In the genomic region with DNA sequence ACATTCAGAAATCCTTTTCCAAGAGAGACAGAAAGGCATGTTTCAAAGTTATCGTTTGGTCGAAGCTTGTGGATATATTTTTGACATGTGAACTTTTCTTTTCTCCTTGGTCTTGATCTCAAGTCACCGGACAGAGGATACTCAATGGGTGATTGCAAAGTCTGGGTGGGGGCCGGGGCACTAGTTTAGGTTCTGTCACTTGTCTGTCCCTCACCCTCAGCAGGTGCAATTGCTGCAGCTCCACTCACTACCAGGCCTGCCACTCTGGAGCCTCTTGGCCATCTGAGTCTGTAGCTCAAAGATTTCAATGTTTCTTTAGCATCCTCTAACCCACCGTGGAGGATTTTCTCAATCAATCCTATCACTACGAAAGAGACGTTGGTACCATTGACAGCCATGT, we compare ENCODE assay signal across 28 cellular contexts.
"Had no signal": no experiment of that assay in that cellular context is flagged by ENCODE, and none has a peak within 500 bp of the region (broad histone marks: within the 10 kb centered on the region; RNA-seq: fewer than 3 reads in every experiment).

No MANE protein-coding gene starts in this region.

- H3K27ac ChIP-seq: stomach, suprapubic skin, testis, thoracic aorta, thyroid gland, tibial artery, tibial nerve, transverse colon, upper lobe of left lung, upper lobe of right lung, uterus, vagina had no signal

- H3K9me3 Mint-ChIP-seq: stimulated activated effector memory CD8-positive, alpha-beta T cell treated with anti-CD3 and anti-CD28 coated beads, Interleukin-12 subunit alpha, Interleukin-12 subunit beta, amount 100 ng/mL, for 72 hours; stimulated activated memory B cell treated with anti-CD40 and anti-IgM and Interleukin-4, amounts not matched to agents 10 μg/mL and 1 μg/mL and 100 μg/mL, for 72 hours; stimulated activated naive B cell treated with anti-CD40 and anti-IgM and Interleukin-4, amounts not matched to agents 10 μg/mL and 1 μg/mL and 100 μg/mL, for 72 hours; stimulated activated naive CD8-positive, alpha-beta T cell treated with anti-CD3 and anti-CD28 coated beads, Interleukin-15, amount 100 ng/mL, for 72 hours; stimulated activated naive CD8-positive, alpha-beta T cell treated with anti-CD3 and anti-CD28 coated beads, Interleukin-15, Interleukin-2, amounts not matched to agents 100 ng/mL and 50 ng/mL, for 24 hours; type B pancreatic cell had no signal

- H3K27me3 Mint-ChIP-seq: stimulated activated naive CD8-positive, alpha-beta T cell treated with anti-CD3 and anti-CD28 coated beads, Interleukin-15, amount 100 ng/mL, for 72 hours; type B pancreatic cell had no signal

- DNase-seq: stimulated activated CD4-positive, alpha-beta T cell treated with anti-CD3 and anti-CD28 coated beads, Interleukin-2, amount 100 ng/mL, for 48 hours; stimulated activated CD4-positive, alpha-beta T cell treated with anti-CD3 and anti-CD28 coated beads, Interleukin-4, amount 100 ng/mL, for 1 hour; stimulated activated CD4-positive, alpha-beta T cell treated with anti-CD3 and anti-CD28 coated beads, Interleukin-4, amount 100 ng/mL, for 24 hours; stimulated activated CD4-positive, alpha-beta T cell treated with anti-CD3 and anti-CD28 coated beads, Interleukin-4, amount 100 ng/mL, for 4 hours; stimulated activated CD8-positive, alpha-beta memory T cell treated with anti-CD3 and anti-CD28 coated beads, Interleukin-4, amount 100 ng/mL, for 48 hours; stimulated activated naive B cell treated with anti-CD40 and anti-IgM and Interleukin-4, amounts not matched to agents 10 μg/mL and 1 μg/mL and 100 μg/mL, for 72 hours; stimulated activated naive CD4-positive, alpha-beta T cell; stimulated activated naive CD4-positive, alpha-beta T cell treated with Interleukin-2 at 50 U/mL for 16 hours; stimulated activated naive CD8-positive, alpha-beta T cell treated with anti-CD3 and anti-CD28 coated beads, Interleukin-15, amount 100 ng/mL, for 72 hours; stimulated activated naive CD8-positive, alpha-beta T cell treated with anti-CD3 and anti-CD28 coated beads, Interleukin-15, Interleukin-2, amounts not matched to agents 100 U/mL and 50 U/mL, for 24 hours; stomach; substantia nigra; testis; thyroid gland; tibial artery; transverse colon; trophoblast cell; upper lobe of left lung; upper lobe of right lung; uterus had no signal

- H3K4me1 ChIP-seq: stomach, suprapubic skin, testis, thyroid gland, tibial artery, tibial nerve, transverse colon, upper lobe of left lung, upper lobe of right lung, uterus, vagina had no signal

- H3K36me3 Mint-ChIP-seq: stimulated activated effector memory CD8-positive, alpha-beta T cell treated with anti-CD3 and anti-CD28 coated beads, Interleukin-12 subunit alpha, Interleukin-12 subunit beta, amount 100 ng/mL, for 72 hours; stimulated activated memory B cell treated with anti-CD40 and anti-IgM and Interleukin-4, amounts not matched to agents 10 μg/mL and 1 μg/mL and 100 μg/mL, for 72 hours; stimulated activated naive B cell treated with anti-CD40 and anti-IgM and Interleukin-4, amounts not matched to agents 10 μg/mL and 1 μg/mL and 100 μg/mL, for 72 hours; type B pancreatic cell had no signal

- H3K9me3 ChIP-seq: stomach, suprapubic skin, testis, thoracic aorta, thyroid gland, tibial artery, tibial nerve, transverse colon, upper lobe of left lung, upper lobe of right lung, uterus, vagina had no signal

- H3K27me3 ChIP-seq: testis, thyroid gland, tibial nerve, transverse colon, upper lobe of left lung, uterus, vagina had no signal

- H3K36me3 ChIP-seq: stomach, suprapubic skin, thoracic aorta, thyroid gland, tibial artery, tibial nerve, transverse colon, upper lobe of left lung, upper lobe of right lung, uterus, vagina had no signal

- H3K4me1 Mint-ChIP-seq: stimulated activated effector memory CD8-positive, alpha-beta T cell treated with anti-CD3 and anti-CD28 coated beads, Interleukin-12 subunit alpha, Interleukin-12 subunit beta, amount 100 ng/mL, for 72 hours; stimulated activated memory B cell treated with anti-CD40 and anti-IgM and Interleukin-4, amounts not matched to agents 10 μg/mL and 1 μg/mL and 100 μg/mL, for 72 hours; stimulated activated naive B cell treated with anti-CD40 and anti-IgM and Interleukin-4, amounts not matched to agents 10 μg/mL and 1 μg/mL and 100 μg/mL, for 72 hours; stimulated activated naive CD8-positive, alpha-beta T cell treated with anti-CD3 and anti-CD28 coated beads, Interleukin-15, amount 100 ng/mL, for 72 hours had no signal

- H3K27ac Mint-ChIP-seq: stimulated activated effector memory CD8-positive, alpha-beta T cell treated with anti-CD3 and anti-CD28 coated beads, Interleukin-12 subunit alpha, Interleukin-12 subunit beta, amount 100 ng/mL, for 72 hours; stimulated activated memory B cell treated with anti-CD40 and anti-IgM and Interleukin-4, amounts not matched to agents 10 μg/mL and 1 μg/mL and 100 μg/mL, for 72 hours; stimulated activated naive B cell treated with anti-CD40 and anti-IgM and Interleukin-4, amounts not matched to agents 10 μg/mL and 1 μg/mL and 100 μg/mL, for 72 hours; stimulated activated naive CD8-positive, alpha-beta T cell treated with anti-CD3 and anti-CD28 coated beads, Interleukin-15, amount 100 ng/mL, for 72 hours; stimulated activated naive CD8-positive, alpha-beta T cell treated with anti-CD3 and anti-CD28 coated beads, Interleukin-15, Interleukin-2, amounts not matched to agents 100 ng/mL and 50 ng/mL, for 24 hours; type B pancreatic cell had no signal

- H3K4me3 Mint-ChIP-seq: stimulated activated effector memory CD8-positive, alpha-beta T cell treated with anti-CD3 and anti-CD28 coated beads, Interleukin-12 subunit alpha, Interleukin-12 subunit beta, amount 100 ng/mL, for 72 hours; stimulated activated memory B cell treated with anti-CD40 and anti-IgM and Interleukin-4, amounts not matched to agents 10 μg/mL and 1 μg/mL and 100 μg/mL, for 72 hours; stimulated activated naive B cell treated with anti-CD40 and anti-IgM and Interleukin-4, amounts not matched to agents 10 μg/mL and 1 μg/mL and 100 μg/mL, for 72 hours; stimulated activated naive CD8-positive, alpha-beta T cell treated with anti-CD3 and anti-CD28 coated beads, Interleukin-15, amount 100 ng/mL, for 72 hours; stimulated activated naive CD8-positive, alpha-beta T cell treated with anti-CD3 and anti-CD28 coated beads, Interleukin-15, Interleukin-2, amounts not matched to agents 100 ng/mL and 50 ng/mL, for 24 hours; type B pancreatic cell had no signal

- H3K4me3 ChIP-seq: stomach, suprapubic skin, testis, thoracic aorta, thyroid gland, tibial artery, tibial nerve, transverse colon, upper lobe of left lung, upper lobe of right lung, uterus, vagina had no signal
